26 cellular contexts compared by ENCODE assay signal in genomic region chr5:158069838-158070237, GRCh38.
"Had no signal": no experiment of that assay in that cellular context is flagged by ENCODE, and none has a peak within 500 bp of the region (broad histone marks: within the 10 kb centered on the region; RNA-seq: fewer than 3 reads in every experiment).

No MANE protein-coding gene starts in this region.

- H2AFZ ChIP-seq: parathyroid adenoma had no signal

- H3K36me3 ChIP-seq: heart left ventricle, lower lobe of right lung, prostate gland, sigmoid colon, thoracic aorta, transverse colon had no signal

- H3K27me3 ChIP-seq: heart left ventricle, sigmoid colon, transverse colon had no signal

- H3K79me2 ChIP-seq: parathyroid adenoma had no signal

- H3K9me3 ChIP-seq: heart left ventricle, lower lobe of right lung, prostate gland, sigmoid colon, thoracic aorta, transverse colon had no signal

- H3K4me1 ChIP-seq: lower lobe of right lung, parathyroid adenoma, prostate gland, transverse colon had no signal

- H3K4me3 ChIP-seq: coronary artery, heart left ventricle, lower lobe of right lung, prostate gland, sigmoid colon, skin epidermis, thoracic aorta, transverse colon had no signal

- H3K4me1 Mint-ChIP-seq: memory B cell had no signal

- H3K27ac ChIP-seq: coronary artery, lower lobe of right lung, parathyroid adenoma, prostate gland, sigmoid colon, thoracic aorta, transverse colon had no signal

- H3K27me3 Mint-ChIP-seq: memory B cell; naive B cell; stimulated activated naive B cell treated with anti-CD40 and anti-IgM and Interleukin-4, amounts not matched to agents 10 μg/mL and 1 μg/mL and 100 μg/mL, for 72 hours; stimulated activated naive CD8-positive, alpha-beta T cell treated with anti-CD3 and anti-CD28 coated beads, Interleukin-15, amount 100 ng/mL, for 72 hours had no signal

- H3K36me3 Mint-ChIP-seq: memory B cell; naive B cell; stimulated activated naive B cell treated with anti-CD40 and anti-IgM and Interleukin-4, amounts not matched to agents 10 μg/mL and 1 μg/mL and 100 μg/mL, for 72 hours had no signal

- DNase-seq: caudate nucleus; effector CD4-positive, alpha-beta T cell; endodermal cell; heart left ventricle; hypothalamus; kidney glomerular epithelial cell; lower lobe of right lung; naive B cell; occipital lobe; sigmoid colon; stimulated activated CD4-positive, alpha-beta T cell treated with anti-CD3 and anti-CD28 coated beads, Interleukin-2, amount 100 ng/mL, for 24 hours; stimulated activated CD4-positive, alpha-beta T cell treated with anti-CD3 and anti-CD28 coated beads, Interleukin-4, amount 100 ng/mL, for 4 hours; stimulated activated naive B cell treated with anti-CD40 and anti-IgM and Interleukin-4, amounts not matched to agents 10 μg/mL and 1 μg/mL and 100 μg/mL, for 72 hours; stimulated activated naive CD8-positive, alpha-beta T cell treated with anti-CD3 and anti-CD28 coated beads, Interleukin-15, amount 100 ng/mL, for 72 hours; transverse colon had no signal

- H3K4me3 Mint-ChIP-seq: endodermal cell; memory B cell; naive B cell; neural crest cell; stimulated activated naive B cell treated with anti-CD40 and anti-IgM and Interleukin-4, amounts not matched to agents 10 μg/mL and 1 μg/mL and 100 μg/mL, for 72 hours; stimulated activated naive CD8-positive, alpha-beta T cell treated with anti-CD3 and anti-CD28 coated beads, Interleukin-15, amount 100 ng/mL, for 72 hours had no signal

- FAIRE-seq: frontal cortex, islet of Langerhans had no signal

- H3K27ac Mint-ChIP-seq: endodermal cell; memory B cell; naive B cell; stimulated activated naive B cell treated with anti-CD40 and anti-IgM and Interleukin-4, amounts not matched to agents 10 μg/mL and 1 μg/mL and 100 μg/mL, for 72 hours had no signal

- ATAC-seq: esophagus mucosa; heart left ventricle; left lobe of liver; lower lobe of right lung; stimulated activated naive B cell treated with anti-CD40 and anti-IgM and Interleukin-4, amounts not matched to agents 10 μg/mL and 1 μg/mL and 100 μg/mL, for 72 hours; stimulated activated naive CD8-positive, alpha-beta T cell treated with anti-CD3 and anti-CD28 coated beads, Interleukin-15, amount 100 ng/mL, for 72 hours had no signal

- H3K9me3 Mint-ChIP-seq: endodermal cell; naive B cell; stimulated activated naive B cell treated with anti-CD40 and anti-IgM and Interleukin-4, amounts not matched to agents 10 μg/mL and 1 μg/mL and 100 μg/mL, for 72 hours; stimulated activated naive CD8-positive, alpha-beta T cell treated with anti-CD3 and anti-CD28 coated beads, Interleukin-15, amount 100 ng/mL, for 72 hours had no signal

- H3K9ac ChIP-seq: parathyroid adenoma had no signal
